ENCODE assay signal across 1 cellular context in genomic region chrX:15908891-15909290, GRCh38.
TF ChIP-seq lines count a peak whose summit lies in the region.

No MANE protein-coding gene starts in this region.

TF ChIP-seq in GM23338, 12 proteins besides CTCF, POLR2A, EP300 and RAD21 (continued from another document):
- TF ChIP-seq ZNF462 (CRISPR knock-in tag; IDR thresholded peaks at IDR 0.05) = no peak
- no peak for TF ChIP-seq NANOG (IDR thresholded peaks at IDR 0.05; ENCODE audit: borderline replicate concordance)
- TF ChIP-seq EZH2phosphoT487 (IDR thresholded peaks at IDR 0.05; ENCODE audit: unreplicated experiment) = no peak
- no peak for TF ChIP-seq JUNB (IDR thresholded peaks at IDR 0.05; ENCODE audit: unreplicated experiment)
